11 cellular contexts compared by ENCODE assay signal in the genomic region with DNA sequence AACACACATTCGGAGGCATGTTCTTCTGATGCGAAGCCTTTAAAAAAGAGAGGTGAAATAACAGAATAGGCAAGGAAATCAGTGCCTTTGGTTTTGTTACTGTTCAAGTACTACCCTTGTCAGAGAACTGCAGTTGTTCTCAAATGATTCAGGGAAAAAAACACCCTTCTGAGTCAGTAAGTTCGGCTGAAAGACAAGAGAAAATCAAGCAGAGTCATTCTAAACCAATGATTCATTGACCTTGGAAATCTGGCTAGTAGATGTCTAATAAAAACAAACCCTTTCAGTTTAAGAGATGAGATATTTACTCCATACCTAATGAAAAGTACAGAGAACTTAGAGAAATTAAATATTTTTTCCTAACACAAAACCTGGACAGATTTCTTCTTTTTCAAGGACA.
DNase-seq lines count a peak whose midpoint lies in the region; ATAC-seq and TF ChIP-seq lines count a peak whose summit lies in the region.
"Had no signal": no experiment of that assay in that cellular context is flagged by ENCODE, and none has a peak within 500 bp of the region (broad histone marks: within the 10 kb centered on the region; RNA-seq: fewer than 3 reads in every experiment).

No MANE protein-coding gene starts in this region.

- peak; percentile 73 for DNase-seq in Daoy (ENCODE audit: low read depth)
- no peak for DNase-seq in SK-N-SH
- DNase-seq in fibroblast of peridontal ligament (ENCODE audit: extremely low read depth) = peak; percentile 95
- DNase-seq in sigmoid colon = no peak
- no peak for DNase-seq in effector memory CD4-positive, alpha-beta T cell
- no peak for DNase-seq in CD4-positive, alpha-beta memory T cell
- DNase-seq: DMS53, foreskin melanocyte had no signal

- peak overlapping the region; percentile 58 to 95; a peak in 3 of 4 replicates for H3K27ac ChIP-seq in SK-N-SH (ENCODE audit: low read depth in 2 of 2, low read length in 1 of 2)
- peak overlapping the region in 3 of 4 donors; percentile 3 to 70 (median 37) for H3K27ac ChIP-seq in sigmoid colon
- H3K27ac ChIP-seq in effector memory CD4-positive, alpha-beta T cell (ENCODE audit: insufficient read depth, low read length, poor library complexity, severe bottlenecking) = no peak overlapping the region
- no peak overlapping the region for H3K27ac ChIP-seq in CD4-positive, alpha-beta memory T cell (ENCODE audit: low read depth, low read length)

- TF ChIP-seq CTCF in SK-N-SH (IDR thresholded peaks at IDR 0.05) (no peak), sigmoid colon (IDR thresholded peaks at IDR 0.05) (no peak)

- H3K27me3 ChIP-seq in SK-N-SH (ENCODE audit: insufficient read depth) = no peaks in the 10 kb centered on the region
- H3K27me3 ChIP-seq in sigmoid colon = no peaks in the 10 kb centered on the region
- no peaks in the 10 kb centered on the region for H3K27me3 ChIP-seq in effector memory CD4-positive, alpha-beta T cell (replicated peaks; ENCODE audit: control insufficient read depth, insufficient read depth, low read length, poor library complexity, severe bottlenecking)
- peaks cover 4% of the 10 kb centered on the region for H3K27me3 ChIP-seq in CD4-positive, alpha-beta memory T cell (ENCODE audit: insufficient read depth, low read length)

- peaks cover 15% of the 10 kb centered on the region for H3F3A ChIP-seq in SK-N-SH (replicated peaks; ENCODE audit: insufficient read depth)

- H3K27me3 Mint-ChIP-seq in CD4-positive, alpha-beta memory T cell = peaks cover 13 to 14% of the 10 kb centered on the region in 2 donors

- H3K4me2 ChIP-seq in SK-N-SH = peak overlapping the region; percentile 59; the same call in 1 of the 2 replicates

- ATAC-seq in HG03139 (IDR thresholded peaks at IDR 0.05; ENCODE audit: unreplicated experiment) (no peak), HG03439 (IDR thresholded peaks at IDR 0.05; ENCODE audit: unreplicated experiment) (no peak)

- H3K9me3 Mint-ChIP-seq in CD4-positive, alpha-beta memory T cell = peaks cover 0 to 8% (median 6%) of the 10 kb centered on the region in 8 donors
- H3K9me3 Mint-ChIP-seq: neural crest cell had no signal

- POLR2A ChIA-PET in SK-N-SH (lab: Yijun Ruan, JAX) = no interaction called here
- POLR2A ChIA-PET in CD4-positive, alpha-beta memory T cell (lab: Charles Lee; ENCODE audit: partially characterized antibody) = no interaction called here

- TF ChIP-seq EP300 in SK-N-SH (IDR thresholded peaks at IDR 0.05; ENCODE audit: borderline replicate concordance in 1 of 2, low read depth in 1 of 2, low read length in 1 of 2) = peak in 1 of 2 experiments; percentile 62; a peak in 1 of 4 replicates
- no peak for TF ChIP-seq EP300 in sigmoid colon (IDR thresholded peaks at IDR 0.05)

- H3K9ac ChIP-seq in SK-N-SH = peak overlapping the region; percentile 50

- no peak for TF ChIP-seq RAD21 in SK-N-SH (IDR thresholded peaks at IDR 0.05; ENCODE audit: low read length)

- CTCF ChIA-PET in SK-N-SH (lab: Yijun Ruan, JAX) = interaction anchor here (1.3 kb wide), 1 partner anchor 12 kb away, joined by 3 read pairs; no protein-coding TSS in a partner anchor
- CTCF ChIA-PET in CD4-positive, alpha-beta memory T cell (lab: Charles Lee; ENCODE audit: partially characterized antibody) = no interaction called here

- peaks cover 0 to under 1% (median 0%) of the 10 kb centered on the region in 4 donors for H3K4me1 Mint-ChIP-seq in CD4-positive, alpha-beta memory T cell
- H3K4me1 Mint-ChIP-seq: neural crest cell had no signal

- no peaks in the 10 kb centered on the region for H3K36me3 Mint-ChIP-seq in CD4-positive, alpha-beta memory T cell

- intact Hi-C loops in sigmoid colon (cut with DNase I) = no loop called here
- intact Hi-C loops in CD4-positive, alpha-beta memory T cell (cut with micrococcal nuclease) = no loop called here

- H3K27ac Mint-ChIP-seq in CD4-positive, alpha-beta memory T cell = no peak overlapping the region

- H3K4me3 ChIP-seq in SK-N-SH (ENCODE audit: low read depth in 2 of 2, low read length in 1 of 2) = no peak overlapping the region
- no peak overlapping the region for H3K4me3 ChIP-seq in sigmoid colon
- no peak overlapping the region for H3K4me3 ChIP-seq in effector memory CD4-positive, alpha-beta T cell (ENCODE audit: insufficient read depth, low read depth, low read length, poor library complexity, severe bottlenecking)
- H3K4me3 ChIP-seq in CD4-positive, alpha-beta memory T cell (ENCODE audit: low read length in 2 of 2) = no peak overlapping the region

- H4K20me1 ChIP-seq in SK-N-SH (ENCODE audit: insufficient read depth) = no peaks in the 10 kb centered on the region

- no peak for TF ChIP-seq POLR2A in sigmoid colon (IDR thresholded peaks at IDR 0.05)

- H3K36me3 ChIP-seq in SK-N-SH (replicated peaks in 1 of 2; ENCODE audit: control insufficient read depth in 1 of 2, insufficient read depth in 2 of 2, low read length in 1 of 2) (no peaks in the 10 kb centered on the region), sigmoid colon (no peaks in the 10 kb centered on the region)
- no peaks in the 10 kb centered on the region for H3K36me3 ChIP-seq in effector memory CD4-positive, alpha-beta T cell (ENCODE audit: control insufficient read depth, insufficient read depth, low read length)
- no peaks in the 10 kb centered on the region for H3K36me3 ChIP-seq in CD4-positive, alpha-beta memory T cell (ENCODE audit: insufficient read depth, low read length)

- H2AFZ ChIP-seq in SK-N-SH (ENCODE audit: low read depth) = peak overlapping the region; percentile 71; the same call in 1 of the 2 replicates

- 38% methylated on average over 3 of the region's 3 CpGs for WGBS in SK-N-SH (ENCODE audit: low lambda C conversion rate)
- 77 to 85% methylated on average over 3 of the region's 3 CpGs for WGBS in sigmoid colon, 2 donors

- H3K9me3 ChIP-seq in SK-N-SH (no peaks in the 10 kb centered on the region), sigmoid colon (no peaks in the 10 kb centered on the region)
- H3K9me3 ChIP-seq in effector memory CD4-positive, alpha-beta T cell (ENCODE audit: control insufficient read depth, low read length) = no peaks in the 10 kb centered on the region
- no peaks in the 10 kb centered on the region for H3K9me3 ChIP-seq in CD4-positive, alpha-beta memory T cell (ENCODE audit: control insufficient read depth in 1 of 2, low read length in 2 of 2)

- H3K4me1 ChIP-seq in SK-N-SH (ENCODE audit: control insufficient read depth in 1 of 2, insufficient read depth in 2 of 2, low read depth in 1 of 2, low read length in 1 of 2) (peaks cover 2 to 13% of the 10 kb centered on the region in 2 experiments; a peak in 3 of 4 replicates), sigmoid colon (peaks cover 0 to 24% (median 14%) of the 10 kb centered on the region in 4 donors)
- no peaks in the 10 kb centered on the region for H3K4me1 ChIP-seq in effector memory CD4-positive, alpha-beta T cell (ENCODE audit: control insufficient read depth, insufficient read depth, low read length, poor library complexity, severe bottlenecking)
- H3K4me1 ChIP-seq in CD4-positive, alpha-beta memory T cell (ENCODE audit: insufficient read depth, low read length) = no peaks in the 10 kb centered on the region

- H3K9me2 ChIP-seq in SK-N-SH = no peaks in the 10 kb centered on the region

- H3K4me3 Mint-ChIP-seq in CD4-positive, alpha-beta memory T cell = no peak overlapping the region
- H3K4me3 Mint-ChIP-seq: neural crest cell had no signal

- no peaks in the 10 kb centered on the region for H3K79me2 ChIP-seq in SK-N-SH (ENCODE audit: insufficient read depth)

TF ChIP-seq in SK-N-SH, 30 proteins besides CTCF, POLR2A, EP300 and RAD21 (continues in another document):
- TF ChIP-seq FOSL2 (IDR thresholded peaks at IDR 0.05; ENCODE audit: borderline replicate concordance, low read depth) (peak; percentile 87), TCF12 (IDR thresholded peaks at IDR 0.05) (peak; percentile 73), SIN3A (IDR thresholded peaks at IDR 0.05; ENCODE audit: borderline replicate concordance, low read depth, low read length) (peak; percentile 59; the same call in 1 of the 2 replicates), POLR2AphosphoS5 (IDR thresholded peaks at IDR 0.05; ENCODE audit: low read depth, low read length) (peak; percentile 26; the same call in 1 of the 2 replicates), JUND (IDR thresholded peaks at IDR 0.05) (peak; percentile 78), SMC3 (IDR thresholded peaks at IDR 0.05; ENCODE audit: low read depth, low read length) (no peak), NFIC (IDR thresholded peaks at IDR 0.05; ENCODE audit: borderline replicate concordance) (peak; percentile 61; the same call in 1 of the 2 replicates), GATA2 (CRISPR knock-in tag; IDR thresholded peaks at IDR 0.05) (no peak)
- TF ChIP-seq, protein P1, sequence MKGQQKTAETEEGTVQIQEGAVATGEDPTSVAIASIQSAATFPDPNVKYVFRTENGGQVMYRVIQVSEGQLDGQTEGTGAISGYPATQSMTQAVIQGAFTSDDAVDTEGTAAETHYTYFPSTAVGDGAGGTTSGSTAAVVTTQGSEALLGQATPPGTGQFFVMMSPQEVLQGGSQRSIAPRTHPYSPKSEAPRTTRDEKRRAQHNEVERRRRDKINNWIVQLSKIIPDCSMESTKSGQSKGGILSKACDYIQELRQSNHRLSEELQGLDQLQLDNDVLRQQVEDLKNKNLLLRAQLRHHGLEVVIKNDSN (IDR thresholded peaks at IDR 0.05; ENCODE audit: borderline replicate concordance, low read depth) = no peak
- TF ChIP-seq, protein P2, sequence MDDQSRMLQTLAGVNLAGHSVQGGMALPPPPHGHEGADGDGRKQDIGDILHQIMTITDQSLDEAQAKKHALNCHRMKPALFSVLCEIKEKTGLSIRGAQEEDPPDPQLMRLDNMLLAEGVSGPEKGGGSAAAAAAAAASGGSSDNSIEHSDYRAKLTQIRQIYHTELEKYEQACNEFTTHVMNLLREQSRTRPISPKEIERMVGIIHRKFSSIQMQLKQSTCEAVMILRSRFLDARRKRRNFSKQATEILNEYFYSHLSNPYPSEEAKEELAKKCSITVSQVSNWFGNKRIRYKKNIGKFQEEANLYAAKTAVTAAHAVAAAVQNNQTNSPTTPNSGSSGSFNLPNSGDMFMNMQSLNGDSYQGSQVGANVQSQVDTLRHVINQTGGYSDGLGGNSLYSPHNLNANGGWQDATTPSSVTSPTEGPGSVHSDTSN (IDR thresholded peaks at IDR 0.05) = peak; percentile 68

Comparison
In these comparisons a context has a peak if more than half of its experiments do, and no peak if none do; other contexts are left out.
1. DNase-seq: peak in Daoy (single experiment) and fibroblast of peridontal ligament (single experiment); none in SK-N-SH (single experiment), sigmoid colon (single experiment), effector memory CD4-positive, alpha-beta T cell (0 of 3) and CD4-positive, alpha-beta memory T cell (0 of 5).
2. H3K27ac ChIP-seq: peak in SK-N-SH (2 of 2) and sigmoid colon (3 of 4); none in effector memory CD4-positive, alpha-beta T cell (single experiment) and CD4-positive, alpha-beta memory T cell (single experiment).